ENCODE assay signal across 1 cellular context in the genomic region with DNA sequence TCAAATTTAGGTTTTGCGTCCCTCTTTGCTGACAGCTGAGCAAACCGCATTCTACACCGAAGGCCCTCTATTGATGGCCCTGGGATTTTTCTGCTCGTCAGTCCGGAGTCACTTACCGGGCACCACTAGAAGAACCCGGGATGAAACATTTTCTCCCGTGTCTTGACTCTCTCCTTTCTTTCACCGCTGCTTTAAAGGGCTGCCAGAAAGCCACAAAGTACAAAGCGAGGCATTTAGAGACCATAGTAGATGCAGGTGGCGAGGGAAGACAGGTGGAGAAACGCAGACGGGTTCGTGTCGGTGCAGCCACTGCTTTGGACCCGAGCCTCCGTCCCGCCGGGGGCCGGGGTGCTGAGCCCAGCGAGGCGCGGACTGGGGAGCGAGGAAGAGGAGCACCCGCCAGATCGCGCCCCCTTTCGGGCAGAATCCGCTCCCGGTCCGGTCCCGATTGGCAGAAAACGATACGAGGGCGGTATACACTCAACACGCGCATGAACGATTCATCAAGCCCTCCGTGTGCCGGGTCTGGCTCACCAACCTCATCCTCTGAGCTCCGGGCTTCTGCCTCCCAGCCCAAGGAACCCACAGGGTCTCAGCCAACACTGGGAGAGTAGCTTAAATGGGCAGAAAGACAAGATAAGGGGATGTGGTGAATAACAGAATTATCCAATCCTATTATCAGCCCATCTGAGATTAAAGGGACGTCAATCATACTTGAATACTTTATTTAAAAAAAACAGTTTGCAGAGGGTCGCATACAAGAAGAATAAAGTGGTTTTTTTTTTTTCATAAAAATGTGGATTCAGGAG.
A peak's percentile ranks its signal among the peaks of the same experiment; 100 is the strongest.
TF ChIP-seq lines count a peak whose summit lies in the region.

No MANE protein-coding gene starts in this region.

TF ChIP-seq in K562, 482 proteins besides CTCF, POLR2A, EP300 and RAD21 (continued from another document and continues in another):
- TF ChIP-seq, protein P1, sequence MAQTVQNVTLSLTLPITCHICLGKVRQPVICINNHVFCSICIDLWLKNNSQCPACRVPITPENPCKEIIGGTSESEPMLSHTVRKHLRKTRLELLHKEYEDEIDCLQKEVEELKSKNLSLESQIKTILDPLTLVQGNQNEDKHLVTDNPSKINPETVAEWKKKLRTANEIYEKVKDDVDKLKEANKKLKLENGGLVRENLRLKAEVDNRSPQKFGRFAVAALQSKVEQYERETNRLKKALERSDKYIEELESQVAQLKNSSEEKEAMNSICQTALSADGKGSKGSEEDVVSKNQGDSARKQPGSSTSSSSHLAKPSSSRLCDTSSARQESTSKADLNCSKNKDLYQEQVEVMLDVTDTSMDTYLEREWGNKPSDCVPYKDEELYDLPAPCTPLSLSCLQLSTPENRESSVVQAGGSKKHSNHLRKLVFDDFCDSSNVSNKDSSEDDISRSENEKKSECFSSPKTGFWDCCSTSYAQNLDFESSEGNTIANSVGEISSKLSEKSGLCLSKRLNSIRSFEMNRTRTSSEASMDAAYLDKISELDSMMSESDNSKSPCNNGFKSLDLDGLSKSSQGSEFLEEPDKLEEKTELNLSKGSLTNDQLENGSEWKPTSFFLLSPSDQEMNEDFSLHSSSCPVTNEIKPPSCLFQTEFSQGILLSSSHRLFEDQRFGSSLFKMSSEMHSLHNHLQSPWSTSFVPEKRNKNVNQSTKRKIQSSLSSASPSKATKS (CRISPR knock-in tag; IDR thresholded peaks at IDR 0.05): no peak
- TF ChIP-seq MAFG (tag; conservative IDR thresholded peaks at IDR 0.05): no peak
- no peak; the same call in 1 of the 2 replicates for TF ChIP-seq ZNF766 (CRISPR knock-in tag; conservative IDR thresholded peaks at IDR 0.05)
- TF ChIP-seq HDAC1 (IDR thresholded peaks at IDR 0.05): peak in 1 of 2 experiments; percentile 93; a peak in 2 of 4 replicates
- peak; percentile 80 for TF ChIP-seq MEIS2 (IDR thresholded peaks at IDR 0.05; ENCODE audit: partially characterized antibody)
- peak; percentile 43 for TF ChIP-seq TOE1 (IDR thresholded peaks at IDR 0.05; ENCODE audit: borderline replicate concordance)
- TF ChIP-seq TOE1 (CRISPR knock-in tag; IDR thresholded peaks at IDR 0.05; ENCODE audit: borderline replicate concordance, low read depth): no peak
- no peak for TF ChIP-seq ERF (CRISPR knock-in tag; IDR thresholded peaks at IDR 0.05)
- TF ChIP-seq ARHGAP35 (IDR thresholded peaks at IDR 0.05; ENCODE audit: partially characterized antibody): no peak
- TF ChIP-seq TEAD1 (CRISPR knock-in tag; IDR thresholded peaks at IDR 0.05): peak in 1 of 2 experiments; percentile 88; a peak in 3 of 4 replicates
- TF ChIP-seq ZBTB17 (CRISPR knock-in tag; IDR thresholded peaks at IDR 0.05): no peak
- no peak for TF ChIP-seq ATF1 (CRISPR knock-in tag; IDR thresholded peaks at IDR 0.05)
- TF ChIP-seq ATF1 (tag; IDR thresholded peaks at IDR 0.05): peak; percentile 37
- no peak for TF ChIP-seq ELF4 (CRISPR knock-in tag; IDR thresholded peaks at IDR 0.05)
- no peak for TF ChIP-seq HDAC6 (IDR thresholded peaks at IDR 0.05; ENCODE audit: low read depth, low read length)
- TF ChIP-seq, protein P2, sequence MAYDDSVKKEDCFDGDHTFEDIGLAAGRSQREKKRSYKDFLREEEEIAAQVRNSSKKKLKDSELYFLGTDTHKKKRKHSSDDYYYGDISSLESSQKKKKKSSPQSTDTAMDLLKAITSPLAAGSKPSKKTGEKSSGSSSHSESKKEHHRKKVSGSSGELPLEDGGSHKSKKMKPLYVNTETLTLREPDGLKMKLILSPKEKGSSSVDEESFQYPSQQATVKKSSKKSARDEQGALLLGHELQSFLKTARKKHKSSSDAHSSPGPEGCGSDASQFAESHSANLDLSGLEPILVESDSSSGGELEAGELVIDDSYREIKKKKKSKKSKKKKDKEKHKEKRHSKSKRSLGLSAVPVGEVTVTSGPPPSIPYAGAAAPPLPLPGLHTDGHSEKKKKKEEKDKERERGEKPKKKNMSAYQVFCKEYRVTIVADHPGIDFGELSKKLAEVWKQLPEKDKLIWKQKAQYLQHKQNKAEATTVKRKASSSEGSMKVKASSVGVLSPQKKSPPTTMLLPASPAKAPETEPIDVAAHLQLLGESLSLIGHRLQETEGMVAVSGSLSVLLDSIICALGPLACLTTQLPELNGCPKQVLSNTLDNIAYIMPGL (CRISPR knock-in tag; IDR thresholded peaks at IDR 0.05): peak; percentile 98
- TF ChIP-seq TFAM (CRISPR knock-in tag; conservative IDR thresholded peaks at IDR 0.05): no peak
- TF ChIP-seq ELF1 (tag; IDR thresholded peaks at IDR 0.05): no peak; the same call in 1 of the 2 replicates
- TF ChIP-seq SIN3A (IDR thresholded peaks at IDR 0.05; ENCODE audit: borderline replicate concordance in 2 of 2, control insufficient read depth in 1 of 2, low read depth in 2 of 2, low read length in 2 of 2): peak in 1 of 2 experiments; percentile 67; a peak in 2 of 4 replicates
- TF ChIP-seq GABPB2 (CRISPR knock-in tag; conservative IDR thresholded peaks at IDR 0.05): no peak
- no peak for TF ChIP-seq SIX5 (IDR thresholded peaks at IDR 0.05; ENCODE audit: borderline replicate concordance in 1 of 2, insufficient read depth in 1 of 2, low read depth in 1 of 2, low read length in 2 of 2)
- TF ChIP-seq ZNF408 (CRISPR knock-in tag; IDR thresholded peaks at IDR 0.05; ENCODE audit: low read depth): no peak
- no peak for TF ChIP-seq NR2F6 (CRISPR knock-in tag; IDR thresholded peaks at IDR 0.05)
- TF ChIP-seq, protein P3, sequence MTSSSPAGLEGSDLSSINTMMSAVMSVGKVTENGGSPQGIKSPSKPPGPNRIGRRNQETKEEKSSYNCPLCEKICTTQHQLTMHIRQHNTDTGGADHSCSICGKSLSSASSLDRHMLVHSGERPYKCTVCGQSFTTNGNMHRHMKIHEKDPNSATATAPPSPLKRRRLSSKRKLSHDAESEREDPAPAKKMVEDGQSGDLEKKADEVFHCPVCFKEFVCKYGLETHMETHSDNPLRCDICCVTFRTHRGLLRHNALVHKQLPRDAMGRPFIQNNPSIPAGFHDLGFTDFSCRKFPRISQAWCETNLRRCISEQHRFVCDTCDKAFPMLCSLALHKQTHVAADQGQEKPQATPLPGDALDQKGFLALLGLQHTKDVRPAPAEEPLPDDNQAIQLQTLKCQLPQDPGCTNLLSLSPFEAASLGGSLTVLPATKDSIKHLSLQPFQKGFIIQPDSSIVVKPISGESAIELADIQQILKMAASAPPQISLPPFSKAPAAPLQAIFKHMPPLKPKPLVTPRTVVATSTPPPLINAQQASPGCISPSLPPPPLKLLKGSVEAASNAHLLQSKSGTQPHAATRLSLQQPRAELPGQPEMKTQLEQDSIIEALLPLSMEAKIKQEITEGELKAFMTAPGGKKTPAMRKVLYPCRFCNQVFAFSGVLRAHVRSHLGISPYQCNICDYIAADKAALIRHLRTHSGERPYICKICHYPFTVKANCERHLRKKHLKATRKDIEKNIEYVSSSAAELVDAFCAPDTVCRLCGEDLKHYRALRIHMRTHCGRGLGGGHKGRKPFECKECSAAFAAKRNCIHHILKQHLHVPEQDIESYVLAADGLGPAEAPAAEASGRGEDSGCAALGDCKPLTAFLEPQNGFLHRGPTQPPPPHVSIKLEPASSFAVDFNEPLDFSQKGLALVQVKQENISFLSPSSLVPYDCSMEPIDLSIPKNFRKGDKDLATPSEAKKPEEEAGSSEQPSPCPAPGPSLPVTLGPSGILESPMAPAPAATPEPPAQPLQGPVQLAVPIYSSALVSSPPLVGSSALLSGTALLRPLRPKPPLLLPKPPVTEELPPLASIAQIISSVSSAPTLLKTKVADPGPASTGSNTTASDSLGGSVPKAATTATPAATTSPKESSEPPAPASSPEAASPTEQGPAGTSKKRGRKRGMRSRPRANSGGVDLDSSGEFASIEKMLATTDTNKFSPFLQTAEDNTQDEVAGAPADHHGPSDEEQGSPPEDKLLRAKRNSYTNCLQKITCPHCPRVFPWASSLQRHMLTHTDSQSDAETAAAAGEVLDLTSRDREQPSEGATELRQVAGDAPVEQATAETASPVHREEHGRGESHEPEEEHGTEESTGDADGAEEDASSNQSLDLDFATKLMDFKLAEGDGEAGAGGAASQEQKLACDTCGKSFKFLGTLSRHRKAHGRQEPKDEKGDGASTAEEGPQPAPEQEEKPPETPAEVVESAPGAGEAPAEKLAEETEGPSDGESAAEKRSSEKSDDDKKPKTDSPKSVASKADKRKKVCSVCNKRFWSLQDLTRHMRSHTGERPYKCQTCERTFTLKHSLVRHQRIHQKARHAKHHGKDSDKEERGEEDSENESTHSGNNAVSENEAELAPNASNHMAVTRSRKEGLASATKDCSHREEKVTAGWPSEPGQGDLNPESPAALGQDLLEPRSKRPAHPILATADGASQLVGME (CRISPR knock-in tag; IDR thresholded peaks at IDR 0.05): 0 out of 2 replicates have a peak, but pooled peaks have one; percentile 46
- peak; percentile 62 for TF ChIP-seq RNF2 (IDR thresholded peaks at IDR 0.05)
- no peak; the same call in 1 of the 2 replicates for TF ChIP-seq ZNF224 (CRISPR knock-in tag; IDR thresholded peaks at IDR 0.05)
- TF ChIP-seq, protein P4, sequence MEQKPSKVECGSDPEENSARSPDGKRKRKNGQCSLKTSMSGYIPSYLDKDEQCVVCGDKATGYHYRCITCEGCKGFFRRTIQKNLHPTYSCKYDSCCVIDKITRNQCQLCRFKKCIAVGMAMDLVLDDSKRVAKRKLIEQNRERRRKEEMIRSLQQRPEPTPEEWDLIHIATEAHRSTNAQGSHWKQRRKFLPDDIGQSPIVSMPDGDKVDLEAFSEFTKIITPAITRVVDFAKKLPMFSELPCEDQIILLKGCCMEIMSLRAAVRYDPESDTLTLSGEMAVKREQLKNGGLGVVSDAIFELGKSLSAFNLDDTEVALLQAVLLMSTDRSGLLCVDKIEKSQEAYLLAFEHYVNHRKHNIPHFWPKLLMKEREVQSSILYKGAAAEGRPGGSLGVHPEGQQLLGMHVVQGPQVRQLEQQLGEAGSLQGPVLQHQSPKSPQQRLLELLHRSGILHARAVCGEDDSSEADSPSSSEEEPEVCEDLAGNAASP (IDR thresholded peaks at IDR 0.05): no peak
- TF ChIP-seq TCF7 (IDR thresholded peaks at IDR 0.05; ENCODE audit: borderline replicate concordance): 0 out of 2 replicates have a peak, but pooled peaks have one; percentile 20
- 0 out of 2 replicates have a peak, but pooled peaks have one; percentile 7 for TF ChIP-seq OTX1 (CRISPR knock-in tag; IDR thresholded peaks at IDR 0.05)
- TF ChIP-seq NFIC (IDR thresholded peaks at IDR 0.05): peak; percentile 16; the same call in 1 of the 2 replicates
- peak; percentile 56; the same call in 1 of the 2 replicates for TF ChIP-seq ZEB2 (IDR thresholded peaks at IDR 0.05)
- no peak for TF ChIP-seq ZNF253 (CRISPR knock-in tag; conservative IDR thresholded peaks at IDR 0.05)
- no peak for TF ChIP-seq ZNF23 (CRISPR knock-in tag; IDR thresholded peaks at IDR 0.05)
- TF ChIP-seq, protein P5, sequence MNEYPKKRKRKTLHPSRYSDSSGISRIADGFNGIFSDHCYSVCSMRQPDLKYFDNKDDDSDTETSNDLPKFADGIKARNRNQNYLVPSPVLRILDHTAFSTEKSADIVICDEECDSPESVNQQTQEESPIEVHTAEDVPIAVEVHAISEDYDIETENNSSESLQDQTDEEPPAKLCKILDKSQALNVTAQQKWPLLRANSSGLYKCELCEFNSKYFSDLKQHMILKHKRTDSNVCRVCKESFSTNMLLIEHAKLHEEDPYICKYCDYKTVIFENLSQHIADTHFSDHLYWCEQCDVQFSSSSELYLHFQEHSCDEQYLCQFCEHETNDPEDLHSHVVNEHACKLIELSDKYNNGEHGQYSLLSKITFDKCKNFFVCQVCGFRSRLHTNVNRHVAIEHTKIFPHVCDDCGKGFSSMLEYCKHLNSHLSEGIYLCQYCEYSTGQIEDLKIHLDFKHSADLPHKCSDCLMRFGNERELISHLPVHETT (CRISPR knock-in tag; conservative IDR thresholded peaks at IDR 0.05 in 1 of 2, IDR thresholded peaks at IDR 0.05 in 1 of 2): peak in 1 of 2 experiments; percentile 58; a peak in 1 of 4 replicates
- no peak for TF ChIP-seq ZNF212 (CRISPR knock-in tag; IDR thresholded peaks at IDR 0.05)
- peak; percentile 84 for TF ChIP-seq CBX1 (IDR thresholded peaks at IDR 0.05; ENCODE audit: low read depth)
- TF ChIP-seq, protein P6, sequence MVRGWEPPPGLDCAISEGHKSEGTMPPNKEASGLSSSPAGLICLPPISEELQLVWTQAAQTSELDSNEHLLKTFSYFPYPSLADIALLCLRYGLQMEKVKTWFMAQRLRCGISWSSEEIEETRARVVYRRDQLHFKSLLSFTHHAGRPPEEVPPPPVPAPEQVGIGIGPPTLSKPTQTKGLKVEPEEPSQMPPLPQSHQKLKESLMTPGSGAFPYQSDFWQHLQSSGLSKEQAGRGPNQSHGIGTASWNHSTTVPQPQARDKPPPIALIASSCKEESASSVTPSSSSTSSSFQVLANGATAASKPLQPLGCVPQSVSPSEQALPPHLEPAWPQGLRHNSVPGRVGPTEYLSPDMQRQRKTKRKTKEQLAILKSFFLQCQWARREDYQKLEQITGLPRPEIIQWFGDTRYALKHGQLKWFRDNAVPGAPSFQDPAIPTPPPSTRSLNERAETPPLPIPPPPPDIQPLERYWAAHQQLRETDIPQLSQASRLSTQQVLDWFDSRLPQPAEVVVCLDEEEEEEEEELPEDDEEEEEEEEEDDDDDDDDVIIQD (CRISPR knock-in tag; IDR thresholded peaks at IDR 0.05): no peak; the same call in 1 of the 2 replicates
- no peak for TF ChIP-seq DACH1 (IDR thresholded peaks at IDR 0.05; ENCODE audit: partially characterized antibody)
- TF ChIP-seq FOXK1 (CRISPR knock-in tag; IDR thresholded peaks at IDR 0.05; ENCODE audit: borderline replicate concordance): peak; percentile 93
- TF ChIP-seq HMG20B (CRISPR knock-in tag; IDR thresholded peaks at IDR 0.05): no peak
- TF ChIP-seq POLR3G (IDR thresholded peaks at IDR 0.05; ENCODE audit: extremely low read depth, insufficient read length, insufficient replicate concordance): no peak
- TF ChIP-seq, protein P7, sequence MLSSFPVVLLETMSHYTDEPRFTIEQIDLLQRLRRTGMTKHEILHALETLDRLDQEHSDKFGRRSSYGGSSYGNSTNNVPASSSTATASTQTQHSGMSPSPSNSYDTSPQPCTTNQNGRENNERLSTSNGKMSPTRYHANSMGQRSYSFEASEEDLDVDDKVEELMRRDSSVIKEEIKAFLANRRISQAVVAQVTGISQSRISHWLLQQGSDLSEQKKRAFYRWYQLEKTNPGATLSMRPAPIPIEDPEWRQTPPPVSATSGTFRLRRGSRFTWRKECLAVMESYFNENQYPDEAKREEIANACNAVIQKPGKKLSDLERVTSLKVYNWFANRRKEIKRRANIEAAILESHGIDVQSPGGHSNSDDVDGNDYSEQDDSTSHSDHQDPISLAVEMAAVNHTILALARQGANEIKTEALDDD (IDR thresholded peaks at IDR 0.05): no peak
- TF ChIP-seq, protein P8, sequence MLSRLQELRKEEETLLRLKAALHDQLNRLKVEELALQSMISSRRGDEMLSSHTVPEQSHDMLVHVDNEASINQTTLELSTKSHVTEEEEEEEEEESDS (CRISPR knock-in tag; IDR thresholded peaks at IDR 0.05): no peak
- no peak for TF ChIP-seq TAL1 (IDR thresholded peaks at IDR 0.05)
- TF ChIP-seq, protein P9, sequence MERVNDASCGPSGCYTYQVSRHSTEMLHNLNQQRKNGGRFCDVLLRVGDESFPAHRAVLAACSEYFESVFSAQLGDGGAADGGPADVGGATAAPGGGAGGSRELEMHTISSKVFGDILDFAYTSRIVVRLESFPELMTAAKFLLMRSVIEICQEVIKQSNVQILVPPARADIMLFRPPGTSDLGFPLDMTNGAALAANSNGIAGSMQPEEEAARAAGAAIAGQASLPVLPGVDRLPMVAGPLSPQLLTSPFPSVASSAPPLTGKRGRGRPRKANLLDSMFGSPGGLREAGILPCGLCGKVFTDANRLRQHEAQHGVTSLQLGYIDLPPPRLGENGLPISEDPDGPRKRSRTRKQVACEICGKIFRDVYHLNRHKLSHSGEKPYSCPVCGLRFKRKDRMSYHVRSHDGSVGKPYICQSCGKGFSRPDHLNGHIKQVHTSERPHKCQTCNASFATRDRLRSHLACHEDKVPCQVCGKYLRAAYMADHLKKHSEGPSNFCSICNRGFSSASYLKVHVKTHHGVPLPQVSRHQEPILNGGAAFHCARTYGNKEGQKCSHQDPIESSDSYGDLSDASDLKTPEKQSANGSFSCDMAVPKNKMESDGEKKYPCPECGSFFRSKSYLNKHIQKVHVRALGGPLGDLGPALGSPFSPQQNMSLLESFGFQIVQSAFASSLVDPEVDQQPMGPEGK (CRISPR knock-in tag; IDR thresholded peaks at IDR 0.05; ENCODE audit: borderline replicate concordance): no peak
